1 cellular context compared by ENCODE assay signal in the genomic region with DNA sequence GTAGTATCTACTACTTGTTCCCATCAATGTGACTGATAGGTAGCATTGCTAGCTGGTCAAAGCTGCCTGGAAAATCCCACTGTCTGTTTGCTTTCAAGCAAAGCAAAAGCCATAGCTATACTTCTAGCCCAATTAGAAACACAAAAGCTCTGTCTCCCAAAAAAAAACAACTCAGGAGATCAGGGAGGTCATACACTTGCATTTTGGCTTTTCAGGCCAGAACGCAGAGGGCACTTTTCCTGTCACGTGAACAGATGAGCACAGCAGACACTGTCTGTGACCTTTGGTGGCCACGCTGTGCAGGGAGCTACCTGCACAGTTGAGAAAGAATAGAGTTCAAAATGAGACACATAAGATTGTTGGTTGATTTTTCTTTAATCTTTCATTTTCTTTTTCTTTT.
TF ChIP-seq lines count a peak whose summit lies in the region.

No MANE protein-coding gene starts in this region.

TF ChIP-seq in H1, 55 proteins besides CTCF, POLR2A, EP300 and RAD21 (continued from another document):
- no peak for TF ChIP-seq CHD7 (IDR thresholded peaks at IDR 0.05; ENCODE audit: insufficient replicate concordance, low read length)
- no peak for TF ChIP-seq HDAC6 (IDR thresholded peaks at IDR 0.05; ENCODE audit: low read depth, low read length)
- TF ChIP-seq SP2 (IDR thresholded peaks at IDR 0.05; ENCODE audit: low read length) = no peak
- TF ChIP-seq ATF2 (IDR thresholded peaks at IDR 0.05; ENCODE audit: low read length) = no peak
- no peak for TF ChIP-seq ZNF274 (IDR thresholded peaks at IDR 0.05; ENCODE audit: borderline replicate concordance, extremely low read depth, low read length)
- no peak for TF ChIP-seq KDM5A (IDR thresholded peaks at IDR 0.05; ENCODE audit: low read length)
- TF ChIP-seq SRF (IDR thresholded peaks at IDR 0.05; ENCODE audit: low read depth, low read length) = no peak
- no peak for TF ChIP-seq MAFK (IDR thresholded peaks at IDR 0.05; ENCODE audit: low read depth, low read length)
